ENCODE assay signal across 10 cellular contexts in genomic region chr9:133131506-133131905, GRCh38. TPM values are rescaled to one million over a fixed set of nuclear protein-coding genes. Genes with fewer than 3 reads are reported as not detected.
DNase-seq lines count a peak whose midpoint lies in the region; ATAC-seq, FAIRE-seq and TF ChIP-seq lines count a peak whose summit lies in the region.
"Had no signal": no experiment of that assay in that cellular context is flagged by ENCODE, and none has a peak within 500 bp of the region (broad histone marks: within the 10 kb centered on the region; RNA-seq: fewer than 3 reads in every experiment).

No MANE protein-coding gene starts in this region.

- H3K79me2 ChIP-seq in K562 (ENCODE audit: control insufficient read depth, insufficient read depth, low read length) = peaks cover 73% of the 10 kb centered on the region

- peak overlapping the region; percentile 64 for H3K27ac ChIP-seq in BLaER1
- peak overlapping the region; percentile 20; the same call in 1 of the 3 replicates for H3K27ac ChIP-seq in K562 (ENCODE audit: extremely low read depth, low read depth, low read length)
- no peak overlapping the region for H3K27ac ChIP-seq in endodermal cell (ENCODE audit: low read depth, low read length)

- no peaks in the 10 kb centered on the region for H3K9me1 ChIP-seq in K562 (ENCODE audit: control insufficient read depth, insufficient read depth, low read length)

- peaks cover 58% of the 10 kb centered on the region for H3K36me3 ChIP-seq in BLaER1
- peaks cover 23% of the 10 kb centered on the region; the same call in 2 of the 3 replicates for H3K36me3 ChIP-seq in K562 (ENCODE audit: control insufficient read depth, insufficient read depth, low read length)
- H3K36me3 ChIP-seq in endodermal cell (ENCODE audit: control insufficient read depth, insufficient read depth, low read length) = no peaks in the 10 kb centered on the region

- ATAC-seq in K562 = no peak
- ATAC-seq in natural killer cell = no peak
- ATAC-seq in HG03521 (IDR thresholded peaks at IDR 0.05; ENCODE audit: unreplicated experiment) = no peak

- no peaks in the 10 kb centered on the region for H3K9me3 ChIP-seq in BLaER1
- H3K9me3 ChIP-seq in K562 (replicated peaks; ENCODE audit: control insufficient read depth, insufficient read depth, low read depth, low read length) = no peaks in the 10 kb centered on the region
- no peaks in the 10 kb centered on the region for H3K9me3 ChIP-seq in endodermal cell (ENCODE audit: control insufficient read depth, low read length)

- no peak for DNase-seq in HFFc6
- no peak for DNase-seq in K562 (ENCODE audit: extremely low read depth in 1 of 4, low spot score in 3 of 4)
- no peak for DNase-seq in natural killer cell
- DNase-seq in activated CD4-positive, CD25-positive, alpha-beta regulatory T cell treated with anti-CD3 and anti-CD28 coated beads, Interleukin-2, amount 50 U/mL, for 72 hours = no peak
- DNase-seq in endodermal cell = no peak
- DNase-seq in AG08396 (ENCODE audit: low spot score) = no peak
- DNase-seq: NCI-H1105 treated with DMSO at 0.1 percent for 48 hours, T1000 had no signal

- 83% methylated on average over 3 of the region's 5 CpGs for WGBS in K562 (ENCODE audit: insufficient coverage, low coverage, missing lambda C conversion rate)
- WGBS in endodermal cell (ENCODE audit: insufficient coverage in 1 of 2, insufficient read length in 1 of 2), 2 experiments = 79 to 93% methylated on average over 3 to 5 of the region's 5 CpGs

- peak overlapping the region; percentile 95 for H3K4me2 ChIP-seq in BLaER1
- no peak overlapping the region for H3K4me2 ChIP-seq in K562 (ENCODE audit: insufficient read depth, low read length)

- H3K4me3 ChIP-seq in BLaER1 (no peak overlapping the region), K562 (no peak overlapping the region), endodermal cell (ENCODE audit: low read length) (no peak overlapping the region)

- POLR2A ChIA-PET in K562 (lab: Yijun Ruan, JAX) = no interaction called here

- TF ChIP-seq CTCF in HFFc6 (IDR thresholded peaks at IDR 0.05) (no peak), K562 (IDR thresholded peaks at IDR 0.05 in 2 of 3, conservative IDR thresholded peaks at IDR 0.05 in 1 of 3; ENCODE audit: insufficient read depth in 2 of 3, low read depth in 1 of 3, low read length in 3 of 3) (no peak), natural killer cell (IDR thresholded peaks at IDR 0.05) (no peak), endodermal cell (conservative IDR thresholded peaks at IDR 0.05) (no peak)

- no TSS peak for BruUV-seq in K562 (replicated peaks; lab: Mats Ljungman, UMichigan)

- H3K27me3 Mint-ChIP-seq in HFFc6 (ENCODE audit: insufficient read depth) = peaks cover 4% of the 10 kb centered on the region; the same call in 1 of the 2 replicates
- no peaks in the 10 kb centered on the region for H3K27me3 Mint-ChIP-seq in natural killer cell (ENCODE audit: low read depth in 2 of 2)
- H3K27me3 Mint-ChIP-seq in endodermal cell (ENCODE audit: insufficient read depth) = peaks cover 2% of the 10 kb centered on the region

- no peak overlapping the region for H2AFZ ChIP-seq in K562 (ENCODE audit: low read depth, low read length)

- H3K4me3 Mint-ChIP-seq in HFFc6 (no peak overlapping the region), natural killer cell (peak overlapping the region; percentile 76), endodermal cell (no peak overlapping the region)

- TF ChIP-seq EP300 in K562 (IDR thresholded peaks at IDR 0.05; ENCODE audit: low read length) = no peak

- H4K20me1 ChIP-seq in BLaER1 (peaks cover 100% of the 10 kb centered on the region), K562 (replicated peaks; ENCODE audit: control insufficient read depth, insufficient read depth, low read length) (peaks cover 6% of the 10 kb centered on the region)

- no peaks in the 10 kb centered on the region for H3K36me3 Mint-ChIP-seq in HFFc6 (ENCODE audit: low read depth)
- no peaks in the 10 kb centered on the region for H3K36me3 Mint-ChIP-seq in natural killer cell
- H3K36me3 Mint-ChIP-seq in endodermal cell (ENCODE audit: low read depth) = peaks cover 1% of the 10 kb centered on the region

- H3K9ac ChIP-seq in BLaER1 = peak overlapping the region; percentile 49
- 0 out of 4 replicates have a peak overlapping the region, but pooled peaks of 1 of the 2 experiments have one; percentile 36 for H3K9ac ChIP-seq in K562 (ENCODE audit: insufficient read depth in 1 of 2, low read depth in 2 of 2, low read length in 2 of 2)
- no peak overlapping the region for H3K9ac ChIP-seq in endodermal cell (ENCODE audit: extremely low read depth, low read length, poor library complexity, severe bottlenecking)

- TF ChIP-seq POLR2A in K562 (conservative IDR thresholded peaks at IDR 0.05) = no peak

- CTCF ChIA-PET in K562 (lab: Yijun Ruan, JAX; ENCODE audit: low intra/inter-chr PET ratio) = no interaction called here

- TF ChIP-seq RAD21 in K562 (CRISPR knock-in tag; conservative IDR thresholded peaks at IDR 0.05 in 1 of 2, IDR thresholded peaks at IDR 0.05 in 1 of 2) = no peak

- H3K9me3 Mint-ChIP-seq in HFFc6 (no peaks in the 10 kb centered on the region), natural killer cell (no peaks in the 10 kb centered on the region), endodermal cell (no peaks in the 10 kb centered on the region)

- in situ Hi-C loops in K562 (cut with MboI) = no loop called here

- no peak for FAIRE-seq in K562 (lab: Jason Lieb, UNC)

- intact Hi-C loops in K562 (cut with micrococcal nuclease) (no loop called here), natural killer cell (cut with micrococcal nuclease) (no loop called here)

- peaks cover 35% of the 10 kb centered on the region for H3K4me1 Mint-ChIP-seq in HFFc6 (ENCODE audit: low read depth)
- H3K4me1 Mint-ChIP-seq in natural killer cell = peaks cover 73 to 90% of the 10 kb centered on the region in 2 donors
- peaks cover 12% of the 10 kb centered on the region for H3K4me1 Mint-ChIP-seq in endodermal cell

- peak overlapping the region; percentile 100 for H3K27ac Mint-ChIP-seq in HFFc6
- peak overlapping the region; percentile 75 to 93 for H3K27ac Mint-ChIP-seq in natural killer cell
- H3K27ac Mint-ChIP-seq in endodermal cell = no peak overlapping the region

- H3K27me3 ChIP-seq in BLaER1 (no peaks in the 10 kb centered on the region), K562 (ENCODE audit: control insufficient read depth in 2 of 2, insufficient read depth in 2 of 2, low read length in 2 of 2) (no peaks in the 10 kb centered on the region), endodermal cell (ENCODE audit: control insufficient read depth, insufficient read depth, low read length, poor library complexity, severe bottlenecking) (no peaks in the 10 kb centered on the region)

- peaks cover 100% of the 10 kb centered on the region for H3K4me1 ChIP-seq in BLaER1
- H3K4me1 ChIP-seq in K562 (replicated peaks in 1 of 2; ENCODE audit: control insufficient read depth in 2 of 2, insufficient read depth in 2 of 2, low read length in 2 of 2) = peaks cover 37 to 68% of the 10 kb centered on the region in 2 experiments
- H3K4me1 ChIP-seq in endodermal cell (ENCODE audit: control insufficient read depth, insufficient read depth, low read length) = peaks cover 15% of the 10 kb centered on the region

RNA-seq across cellular contexts. Expression of gene RALGDS, which starts 10.5 kb away (rescaled TPM):
- total RNA-seq in HFFc6 (2021; fragmentation: NEBNext Ultra II Directional; extraction: Animal tissue kit (Norgen Biotek cat#: 25700)) = 10 to 100 TPM; 12.1 to 15.8 (median 14.8) TPM
- 62.0 and 176 TPM in 2 replicates for total RNA-seq in K562 (2011; cell fraction: chromatin; rRNA removed; ENCODE audit: low replicate concordance)
- total RNA-seq in K562 (2011; cell fraction: nucleolus; rRNA removed) = 78.8 and 97.7 TPM in 2 replicates
- total RNA-seq in K562 (2011; cell fraction: nucleoplasm; rRNA removed) = 55.4 and 58.4 TPM in 2 replicates
- total RNA-seq in K562 (2014; rRNA removed) (27.1 and 36.2 TPM in 2 replicates), K562 (2014; rRNA removed; fragmentation: Illumina TruSeq; extraction: Trizol) (9.4 and 12.0 TPM in 2 replicates), K562 (2015; rRNA removed; fragmentation: Illumina TruSeq; extraction: Trizol) (25.8 and 25.9 TPM in 2 replicates), K562 (2021) (28.6 and 37.3 TPM in 2 replicates), natural killer cell (100 to 1,000 TPM; 206 to 250 (median 208) TPM), endodermal cell (10 to 100 TPM; 28.0 to 30.7 TPM)
- polyA plus RNA-seq in K562 (2011; rRNA removed) (40.3 and 45.9 TPM in 2 replicates), K562 (2014; fragmentation: Illumina TruSeq; extraction: Trizol) (28.7 and 34.9 TPM in 2 replicates), K562 (2014; fragmentation: Nextera tagmentation; extraction: Ambion mirVana) (1 to 10 TPM in 1 of 2 experiments, under 1 TPM in 1; 0.75 to 2.4 TPM), K562 (2014; rRNA removed) (39.5 and 43.3 TPM in 2 replicates)
- polyA plus RNA-seq in K562 (2011; cell fraction: cytosol; rRNA removed) = 34.7 and 62.2 TPM in 2 replicates
- polyA plus RNA-seq in K562 (2011; cell fraction: nucleus; rRNA removed) = 170 and 326 TPM in 2 replicates
- 26.3 and 47.2 TPM in 2 replicates for polyA plus RNA-seq in K562 (2012)
- 12.0 and 17.4 TPM in 2 replicates for polyA minus RNA-seq in K562 (2011; rRNA and poly(A)+ RNA removed)
- polyA minus RNA-seq in K562 (2011; cell fraction: cytosol; rRNA and poly(A)+ RNA removed) = 13.6 and 18.5 TPM in 2 replicates
- 30.2 and 36.5 TPM in 2 replicates for polyA minus RNA-seq in K562 (2011; cell fraction: nucleus; rRNA and poly(A)+ RNA removed)
- polyA plus RNA-seq in endodermal cell (2013, experiment 1 of 2) = 79.9 TPM
- 71.6 TPM for polyA plus RNA-seq in endodermal cell (2013, experiment 2 of 2)

RNA-seq across cellular contexts. Expression of gene GBGT1, which starts 32.2 kb away (rescaled TPM):
- 1 to 10 TPM; 1.1 to 2.8 (median 1.7) TPM for total RNA-seq in HFFc6 (2021; fragmentation: NEBNext Ultra II Directional; extraction: Animal tissue kit (Norgen Biotek cat#: 25700))
- 36.0 and 113 TPM in 2 replicates for total RNA-seq in K562 (2011; cell fraction: chromatin; rRNA removed; ENCODE audit: low replicate concordance)
- 65.4 and 76.9 TPM in 2 replicates for total RNA-seq in K562 (2011; cell fraction: nucleolus; rRNA removed)
- 49.2 and 52.3 TPM in 2 replicates for total RNA-seq in K562 (2011; cell fraction: nucleoplasm; rRNA removed)
- total RNA-seq in K562 (2014; rRNA removed) = 20.7 and 23.6 TPM in 2 replicates
- total RNA-seq in K562 (2014; rRNA removed; fragmentation: Illumina TruSeq; extraction: Trizol) = 6.3 and 9.4 TPM in 2 replicates
- total RNA-seq in K562 (2015; rRNA removed; fragmentation: Illumina TruSeq; extraction: Trizol) = 13.7 and 15.3 TPM in 2 replicates
- total RNA-seq in K562 (2021) = 24.6 and 25.8 TPM in 2 replicates
- 10.1 and 20.2 TPM in 2 replicates for polyA plus RNA-seq in K562 (2011; rRNA removed)
- 19.0 and 25.7 TPM in 2 replicates for polyA plus RNA-seq in K562 (2011; cell fraction: cytosol; rRNA removed)
- 44.6 and 60.7 TPM in 2 replicates for polyA plus RNA-seq in K562 (2011; cell fraction: nucleus; rRNA removed)
- 11.5 and 21.9 TPM in 2 replicates for polyA plus RNA-seq in K562 (2012)
- polyA plus RNA-seq in K562 (2014; fragmentation: Illumina TruSeq; extraction: Trizol) = 17.8 and 18.8 TPM in 2 replicates
- polyA plus RNA-seq in K562 (2014; fragmentation: Nextera tagmentation; extraction: Ambion mirVana) = 1 to 10 TPM in 1 of 2 experiments, under 1 TPM in 1; 0.55 to 1.6 TPM
- 16.1 and 20.6 TPM in 2 replicates for polyA plus RNA-seq in K562 (2014; rRNA removed)
- polyA minus RNA-seq in K562 (2011; rRNA and poly(A)+ RNA removed) = 12.7 and 14.4 TPM in 2 replicates
- polyA minus RNA-seq in K562 (2011; cell fraction: cytosol; rRNA and poly(A)+ RNA removed) = 12.8 and 20.2 TPM in 2 replicates
- 24.2 and 31.3 TPM in 2 replicates for polyA minus RNA-seq in K562 (2011; cell fraction: nucleus; rRNA and poly(A)+ RNA removed)
- 1 to 10 TPM; 1.4 to 2.2 (median 1.7) TPM for total RNA-seq in natural killer cell
- total RNA-seq in endodermal cell = 10 to 100 TPM; 28.2 to 29.1 TPM
- 7.5 TPM for polyA plus RNA-seq in endodermal cell (2013, experiment 1 of 2)
- 7.8 TPM for polyA plus RNA-seq in endodermal cell (2013, experiment 2 of 2)
